ENCODE assay signal across 1 cellular context in genomic region chr2:54084600-54084999, GRCh38.
TF ChIP-seq lines count a peak whose summit lies in the region.

No MANE protein-coding gene starts in this region.

TF ChIP-seq in WTC11, 78 proteins besides CTCF, POLR2A, EP300 and RAD21 (continued from another document):
- TF ChIP-seq ZNF532 (CRISPR knock-in tag; IDR thresholded peaks at IDR 0.05; ENCODE audit: borderline replicate concordance) (no peak), MLX (CRISPR knock-in tag; IDR thresholded peaks at IDR 0.05) (no peak), TCF7 (CRISPR knock-in tag; IDR thresholded peaks at IDR 0.05; ENCODE audit: low read depth) (no peak), OVOL2 (CRISPR knock-in tag; IDR thresholded peaks at IDR 0.05; ENCODE audit: borderline replicate concordance) (no peak), ATF3 (CRISPR knock-in tag; conservative IDR thresholded peaks at IDR 0.05) (no peak), MXD4 (CRISPR knock-in tag; IDR thresholded peaks at IDR 0.05; ENCODE audit: borderline replicate concordance) (no peak), NR2C2 (CRISPR knock-in tag; IDR thresholded peaks at IDR 0.05) (no peak), FOXJ3 (CRISPR knock-in tag; IDR thresholded peaks at IDR 0.05; ENCODE audit: borderline replicate concordance) (no peak), GTF2I (CRISPR knock-in tag; conservative IDR thresholded peaks at IDR 0.05) (no peak), ZNF263 (CRISPR knock-in tag; IDR thresholded peaks at IDR 0.05; ENCODE audit: low read depth) (no peak), JUN (CRISPR knock-in tag; IDR thresholded peaks at IDR 0.05) (no peak), SOX15 (CRISPR knock-in tag; IDR thresholded peaks at IDR 0.05) (no peak)
TF ChIP-seq in WTC11: peak in this region for 0.
